8 cellular contexts compared by ENCODE assay signal in genomic region chrX:2499507-2499906, GRCh38. TPM values are rescaled to one million over a fixed set of nuclear protein-coding genes. Genes with fewer than 3 reads are reported as not detected.
DNase-seq lines count a peak whose midpoint lies in the region; TF ChIP-seq lines count a peak whose summit lies in the region.

No MANE protein-coding gene starts in this region.

- H3K4me3 Mint-ChIP-seq in endodermal cell, result peak overlapping the region; percentile 72
- peak overlapping the region; percentile 91 for H3K4me3 Mint-ChIP-seq in neural progenitor cell

- TF ChIP-seq CTCF in endodermal cell (conservative IDR thresholded peaks at IDR 0.05) (no peak), neural progenitor cell (IDR thresholded peaks at IDR 0.05) (no peak)

- H3F3A ChIP-seq in neural progenitor cell (ENCODE audit: low read depth), result peaks cover 38% of the 10 kb centered on the region

- H3K9me3 Mint-ChIP-seq in endodermal cell, result no peaks in the 10 kb centered on the region
- H3K9me3 Mint-ChIP-seq in neural progenitor cell, result no peaks in the 10 kb centered on the region

- H3K4me1 ChIP-seq in BLaER1 (peaks cover 54% of the 10 kb centered on the region), NT2/D1 (ENCODE audit: insufficient read depth, insufficient read length) (peaks cover 6% of the 10 kb centered on the region), endodermal cell (ENCODE audit: control insufficient read depth, insufficient read depth, low read length) (peaks cover 6% of the 10 kb centered on the region), neural progenitor cell (peaks cover 28% of the 10 kb centered on the region)

- peaks cover 58% of the 10 kb centered on the region for H3K79me2 ChIP-seq in neural progenitor cell (ENCODE audit: low read depth)

- H3K36me3 ChIP-seq in BLaER1 (peaks cover 16% of the 10 kb centered on the region), NT2/D1 (ENCODE audit: insufficient read depth, insufficient read length, low read length) (peaks cover 32% of the 10 kb centered on the region), endodermal cell (ENCODE audit: control insufficient read depth, insufficient read depth, low read length) (peaks cover 12% of the 10 kb centered on the region), neural progenitor cell (no peaks in the 10 kb centered on the region)

- no peak overlapping the region for H2AFZ ChIP-seq in neural progenitor cell (replicated peaks)

- H3K4me2 ChIP-seq in BLaER1 (peak overlapping the region; percentile 96), neural progenitor cell (peak overlapping the region; percentile 95)

- H3K36me3 Mint-ChIP-seq in endodermal cell (ENCODE audit: low read depth), result peaks cover 23% of the 10 kb centered on the region
- H3K36me3 Mint-ChIP-seq in neural progenitor cell, result peaks cover 13% of the 10 kb centered on the region

- H3K27ac ChIP-seq in BLaER1, result peak overlapping the region; percentile 97
- no peak overlapping the region for H3K27ac ChIP-seq in endodermal cell (ENCODE audit: low read depth, low read length)
- H3K27ac ChIP-seq in neural progenitor cell, result peak overlapping the region; percentile 94

- H3K9me3 ChIP-seq in BLaER1 (no peaks in the 10 kb centered on the region), NT2/D1 (ENCODE audit: insufficient read depth, low read length) (no peaks in the 10 kb centered on the region), endodermal cell (ENCODE audit: control insufficient read depth, low read length) (no peaks in the 10 kb centered on the region), neural progenitor cell (ENCODE audit: low read depth) (no peaks in the 10 kb centered on the region)

- H3K27me3 Mint-ChIP-seq in endodermal cell (ENCODE audit: insufficient read depth) (no peaks in the 10 kb centered on the region), neural progenitor cell (ENCODE audit: insufficient read depth, low read depth) (peaks cover 12% of the 10 kb centered on the region)

- H3K4me3 ChIP-seq in BLaER1 (peak overlapping the region; percentile 88), NT2/D1 (ENCODE audit: insufficient read length, low read depth) (peak overlapping the region; percentile 76), endodermal cell (ENCODE audit: low read length) (peak overlapping the region; percentile 79), neural progenitor cell (peak overlapping the region; percentile 96)

- H4K20me1 ChIP-seq in BLaER1 (peaks cover 51% of the 10 kb centered on the region), neural progenitor cell (ENCODE audit: low read depth) (peaks cover 14% of the 10 kb centered on the region)

- H3K4me1 Mint-ChIP-seq in endodermal cell (peaks cover 32% of the 10 kb centered on the region), neural progenitor cell (peaks cover 30% of the 10 kb centered on the region)

- H3K27me3 ChIP-seq in BLaER1, result no peaks in the 10 kb centered on the region
- H3K27me3 ChIP-seq in NT2/D1 (ENCODE audit: insufficient read depth, insufficient read length), result no peaks in the 10 kb centered on the region
- no peaks in the 10 kb centered on the region for H3K27me3 ChIP-seq in endodermal cell (ENCODE audit: control insufficient read depth, insufficient read depth, low read length, poor library complexity, severe bottlenecking)
- no peaks in the 10 kb centered on the region for H3K27me3 ChIP-seq in neural progenitor cell

- H3K27ac Mint-ChIP-seq in endodermal cell (peak overlapping the region; percentile 89), neural progenitor cell (peak overlapping the region; percentile 87)

- peak overlapping the region; percentile 96 for H3K9ac ChIP-seq in BLaER1
- peak overlapping the region; percentile 90 for H3K9ac ChIP-seq in NT2/D1 (ENCODE audit: insufficient read length, low read depth)
- peak overlapping the region; percentile 40 for H3K9ac ChIP-seq in endodermal cell (ENCODE audit: extremely low read depth, low read length, poor library complexity, severe bottlenecking)
- no peak overlapping the region for H3K9ac ChIP-seq in neural progenitor cell

- WGBS in endodermal cell (ENCODE audit: insufficient coverage in 1 of 2, insufficient read length in 1 of 2), 2 experiments, result 84 to 90% methylated on average over 7 to 8 of the region's 8 CpGs

- DNase-seq in NT2/D1 (ENCODE audit: low read depth, low spot score) (no peak), endodermal cell (no peak), neural progenitor cell (ENCODE audit: low spot score) (no peak), GM19238 (ENCODE audit: insufficient read length, low spot score) (no peak), DMS 273 (lab: John Stamatoyannopoulos, UW; ENCODE audit: unreplicated experiment) (no peak), glomerular visceral epithelial cell (ENCODE audit: extremely low spot score) (no peak), activated gamma-delta T cell (lab: John Stamatoyannopoulos, UW) (no peak)

RNA-seq across cellular contexts. Expression of gene DHRSX, which starts 1.3 kb away (rescaled TPM):
- total RNA-seq in endodermal cell, result 10 to 100 TPM; 36.5 to 45.4 TPM
- polyA plus RNA-seq in endodermal cell (2013, experiment 1 of 2), result 43.9 TPM
- 47.7 TPM for polyA plus RNA-seq in endodermal cell (2013, experiment 2 of 2)
- 25.6 and 31.8 TPM in 2 replicates for total RNA-seq in neural progenitor cell (ENCODE audit: low replicate concordance)

RNA-seq across cellular contexts. Expression of gene ZBED1, which starts 1.3 kb away (rescaled TPM):
- total RNA-seq in endodermal cell (10 to 100 TPM; 55.8 to 71.9 TPM), neural progenitor cell (ENCODE audit: low replicate concordance) (36.9 and 37.0 TPM in 2 replicates)
- polyA plus RNA-seq in endodermal cell (2013, experiment 1 of 2), result 39.2 TPM
- 41.0 TPM for polyA plus RNA-seq in endodermal cell (2013, experiment 2 of 2)
